ENCODE assay signal across 24 cellular contexts in the genomic region with DNA sequence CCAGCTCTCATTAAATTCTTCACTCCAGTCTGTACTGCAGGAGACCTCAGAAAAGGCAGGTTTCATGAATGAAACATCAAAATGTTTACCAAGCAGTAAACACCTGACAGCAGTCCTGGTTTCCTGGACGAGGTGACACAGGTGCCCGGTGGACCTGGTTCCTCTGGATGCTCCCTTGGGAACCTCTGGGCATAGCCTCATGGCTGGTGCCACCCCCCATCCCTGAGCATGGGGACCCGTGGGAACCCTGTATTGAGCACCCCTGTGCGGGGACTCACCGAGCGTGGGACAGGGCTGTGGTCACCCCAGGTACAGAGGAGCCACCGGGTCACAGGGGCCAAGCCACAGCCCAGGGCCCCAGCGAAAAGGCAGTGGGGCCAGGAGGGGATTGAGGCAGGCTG.
DNase-seq lines count a peak whose midpoint lies in the region; ATAC-seq, FAIRE-seq and TF ChIP-seq lines count a peak whose summit lies in the region.
"Had no signal": no experiment of that assay in that cellular context is flagged by ENCODE, and none has a peak within 500 bp of the region (broad histone marks: within the 10 kb centered on the region; RNA-seq: fewer than 3 reads in every experiment).

No MANE protein-coding gene starts in this region.

- TF ChIP-seq CTCF in D721Med (IDR thresholded peaks at IDR 0.05; ENCODE audit: insufficient read depth, missing control alignments) (no peak), kidney (IDR thresholded peaks at IDR 0.05; ENCODE audit: borderline replicate concordance, extremely low read depth, insufficient read depth) (no peak), testis (IDR thresholded peaks at IDR 0.05) (no peak)

- intact Hi-C loops in kidney (cut with DNase I): no loop called here
- intact Hi-C loops in testis (cut with DNase I; ENCODE audit: low total_unique reads): no loop called here

- WGBS in testis, 2 donors: 77 to 78% methylated on average over 4 to 8 of the region's 8 CpGs

- no peaks in the 10 kb centered on the region for H3K4me1 Mint-ChIP-seq in activated CD4-positive, alpha-beta T cell treated with anti-CD3 and anti-CD28 coated beads, Interleukin-2, amount 10 ng/mL, durations not matched to agents 7 days and 5 days

- no peak overlapping the region for H3K9ac ChIP-seq in kidney (ENCODE audit: low read length in 2 of 2)
- H3K9ac ChIP-seq: BLaER1 had no signal

- H3K27ac ChIP-seq in kidney (ENCODE audit: low read depth in 2 of 2, low read length in 2 of 2): no peak overlapping the region
- no peak overlapping the region for H3K27ac ChIP-seq in testis
- H3K27ac ChIP-seq: BLaER1, HL-60, Peyer's patch, SJCRH30 had no signal

- no peak overlapping the region for H3K27ac Mint-ChIP-seq in activated CD4-positive, alpha-beta T cell treated with anti-CD3 and anti-CD28 coated beads, Interleukin-2, amount 10 ng/mL, durations not matched to agents 7 days and 5 days
- H3K27ac Mint-ChIP-seq: CD4-positive, alpha-beta T cell; GM23338 had no signal

- no peak for FAIRE-seq in D721Med (lab: Jason Lieb, UNC)
- no peak for FAIRE-seq in kidney (lab: Jason Lieb, UNC)
- FAIRE-seq: HepG2 had no signal

- H3K9me3 ChIP-seq in kidney (ENCODE audit: control insufficient read depth in 1 of 2, low read length in 2 of 2) (peaks cover 0 to 3% of the 10 kb centered on the region in 2 donors), testis (no peaks in the 10 kb centered on the region)
- H3K9me3 ChIP-seq: Caco-2, Peyer's patch had no signal

- H3K36me3 ChIP-seq in kidney (ENCODE audit: control insufficient read depth in 1 of 2, insufficient read depth in 2 of 2, low read length in 2 of 2) (no peaks in the 10 kb centered on the region), testis (ENCODE audit: low read depth, missing control alignments) (no peaks in the 10 kb centered on the region)
- H3K36me3 ChIP-seq: BLaER1, HAP-1, Peyer's patch, SJCRH30 had no signal

- no peak for TF ChIP-seq POLR2A in testis (IDR thresholded peaks at IDR 0.05)

- POLR2A ChIA-PET in activated CD4-positive, alpha-beta T cell treated with anti-CD3 and anti-CD28 coated beads, Interleukin-2, amount 10 ng/mL, durations not matched to agents 7 days and 5 days (lab: Charles Lee): no interaction called here

- ATAC-seq in HG03520 (IDR thresholded peaks at IDR 0.05; ENCODE audit: unreplicated experiment): no peak
- ATAC-seq: GM23338, HepG2 had no signal

- CTCF ChIA-PET in activated CD4-positive, alpha-beta T cell treated with anti-CD3 and anti-CD28 coated beads, Interleukin-2, amount 10 ng/mL, durations not matched to agents 7 days and 5 days (lab: Charles Lee): no interaction called here

- no peaks in the 10 kb centered on the region for H3K36me3 Mint-ChIP-seq in activated CD4-positive, alpha-beta T cell treated with anti-CD3 and anti-CD28 coated beads, Interleukin-2, amount 10 ng/mL, durations not matched to agents 7 days and 5 days (ENCODE audit: low read depth)

- H3K27me3 Mint-ChIP-seq in activated CD4-positive, alpha-beta T cell treated with anti-CD3 and anti-CD28 coated beads, Interleukin-2, amount 10 ng/mL, durations not matched to agents 7 days and 5 days: peaks cover 2% of the 10 kb centered on the region

- H3K4me3 ChIP-seq in kidney (ENCODE audit: low read length in 2 of 2) (no peak overlapping the region), testis (no peak overlapping the region)
- H3K4me3 ChIP-seq: BLaER1, GM23338, HAP-1, Peyer's patch, SJCRH30 had no signal

- no peak overlapping the region for H3K4me3 Mint-ChIP-seq in activated CD4-positive, alpha-beta T cell treated with anti-CD3 and anti-CD28 coated beads, Interleukin-2, amount 10 ng/mL, durations not matched to agents 7 days and 5 days
- H3K4me3 Mint-ChIP-seq: CD4-positive, alpha-beta T cell; GM23338 had no signal

- peaks cover under 1% of the 10 kb centered on the region for H3K9me3 Mint-ChIP-seq in activated CD4-positive, alpha-beta T cell treated with anti-CD3 and anti-CD28 coated beads, Interleukin-2, amount 10 ng/mL, durations not matched to agents 7 days and 5 days
- H3K9me3 Mint-ChIP-seq: CD4-positive, alpha-beta T cell had no signal

- no peaks in the 10 kb centered on the region for H3K27me3 ChIP-seq in testis
- H3K27me3 ChIP-seq: BLaER1, Peyer's patch, SJCRH30 had no signal

- H3K4me1 ChIP-seq in kidney (ENCODE audit: control insufficient read depth in 1 of 2, insufficient read depth in 1 of 2, low read depth in 1 of 2, low read length in 2 of 2) (no peaks in the 10 kb centered on the region), testis (no peaks in the 10 kb centered on the region)
- H3K4me1 ChIP-seq: BLaER1, Caco-2, HAP-1, Peyer's patch, SJCRH30 had no signal

- DNase-seq in D721Med (ENCODE audit: insufficient read length, low spot score) (peak; percentile 2), DMS153 treated with DMSO at 0.1 percent for 48 hours (lab: John Stamatoyannopoulos, UW; ENCODE audit: unreplicated experiment) (peak; percentile 96), kidney (peak; percentile 67), testis (peak; percentile 10), DMS 273 treated with DMSO at 0.1 percent for 48 hours (lab: John Stamatoyannopoulos, UW) (no peak)
- no peak for DNase-seq in activated CD4-positive, alpha-beta T cell treated with anti-CD3 and anti-CD28 coated beads, Interleukin-2, amount 10 ng/mL, durations not matched to agents 7 days and 5 days
- DNase-seq: Caco-2; CD4-positive, alpha-beta T cell; DMS79; KBM-7; MM.1S; NCI-H1436; NCI-H1930; NCI-H2227 treated with DMSO at 0.1 percent for 48 hours; NCI-H510A; NCI-H748 treated with DMSO at 0.1 percent for 48 hours; SJCRH30 had no signal

Comparison
In these comparisons a context has a peak if more than half of its experiments do, and no peak if none do; other contexts are left out.
1. DNase-seq: peak in D721Med (single experiment), DMS153 treated with DMSO at 0.1 percent for 48 hours (single experiment), kidney (single experiment) and testis (single experiment); none in activated CD4-positive, alpha-beta T cell treated with anti-CD3 and anti-CD28 coated beads, Interleukin-2, amount 10 ng/mL, durations not matched to agents 7 days and 5 days (single experiment) and DMS 273 treated with DMSO at 0.1 percent for 48 hours (single experiment).